9 cellular contexts compared by ENCODE assay signal in genomic region chr4:142265536-142265935, GRCh38.
A peak's percentile ranks its signal among the peaks of the same experiment; 100 is the strongest.
DNase-seq lines count a peak whose midpoint lies in the region; ATAC-seq and TF ChIP-seq lines count a peak whose summit lies in the region.
"Had no signal": no experiment of that assay in that cellular context is flagged by ENCODE, and none has a peak within 500 bp of the region (broad histone marks: within the 10 kb centered on the region; RNA-seq: fewer than 3 reads in every experiment).

No MANE protein-coding gene starts in this region.

- in situ Hi-C loops in astrocyte of the spinal cord (cut with HindIII; ENCODE audit: low sequenced_read_pairs) = no loop called here

- ATAC-seq in GM18505 (IDR thresholded peaks at IDR 0.05; ENCODE audit: unreplicated experiment) = no peak

- H3K4me3 ChIP-seq in BJ (ENCODE audit: low read depth, low read length) = no peak overlapping the region
- no peak overlapping the region for H3K4me3 ChIP-seq in astrocyte of the spinal cord (ENCODE audit: low read depth, low read length)

- DNase-seq in BJ (ENCODE audit: low read depth) (peak; percentile 11), HT-29 (ENCODE audit: low spot score) (peak; percentile 47), astrocyte of the spinal cord (ENCODE audit: low read depth, low spot score) (peak; percentile 52), kidney tubule cell (ENCODE audit: low spot score) (peak; percentile 50), SW480 (ENCODE audit: low spot score) (no peak), NCI-H2171 (lab: John Stamatoyannopoulos, UW) (no peak)
- DNase-seq in activated CD4-positive, CD25-positive, alpha-beta regulatory T cell treated with anti-CD3 and anti-CD28 coated beads, Interleukin-2, amount 50 U/mL, for 72 hours = no peak
- DNase-seq: NCI-H748 treated with DMSO at 0.1 percent for 48 hours had no signal

- H3K36me3 ChIP-seq in BJ (ENCODE audit: control insufficient read depth, insufficient read depth, low read length) = no peaks in the 10 kb centered on the region

- H3K27me3 ChIP-seq in BJ (ENCODE audit: control insufficient read depth, insufficient read depth, low read length) = no peaks in the 10 kb centered on the region

- TF ChIP-seq POLR2A in GM18505 (IDR thresholded peaks at IDR 0.05; ENCODE audit: borderline replicate concordance, extremely low read depth, insufficient read depth, insufficient read length) = no peak

- CTCF ChIA-PET in BJ (lab: Yijun Ruan, JAX) = interaction anchor here (0.8 kb wide), 1 partner anchor 82 kb away, joined by 3 read pairs; no protein-coding TSS in a partner anchor

- POLR2A ChIA-PET in BJ (lab: Charles Lee) = interaction anchor here (0.7 kb wide), 1 partner anchor 12 kb away, joined by 4 read pairs; no protein-coding TSS in a partner anchor

- TF ChIP-seq CTCF in BJ (IDR thresholded peaks at IDR 0.05; ENCODE audit: insufficient read depth, low read depth, low read length) = no peak
- no peak for TF ChIP-seq CTCF in astrocyte of the spinal cord (IDR thresholded peaks at IDR 0.05; ENCODE audit: low read depth, low read length)

Comparison
In these comparisons a context has a peak if more than half of its experiments do, and no peak if none do; other contexts are left out.
1. DNase-seq: peak in BJ (single experiment), HT-29 (single experiment), astrocyte of the spinal cord (single experiment) and kidney tubule cell (single experiment); none in SW480 (single experiment), activated CD4-positive, CD25-positive, alpha-beta regulatory T cell treated with anti-CD3 and anti-CD28 coated beads, Interleukin-2, amount 50 U/mL, for 72 hours (single experiment) and NCI-H2171 (single experiment).